ENCODE assay signal across 26 cellular contexts in the genomic region with DNA sequence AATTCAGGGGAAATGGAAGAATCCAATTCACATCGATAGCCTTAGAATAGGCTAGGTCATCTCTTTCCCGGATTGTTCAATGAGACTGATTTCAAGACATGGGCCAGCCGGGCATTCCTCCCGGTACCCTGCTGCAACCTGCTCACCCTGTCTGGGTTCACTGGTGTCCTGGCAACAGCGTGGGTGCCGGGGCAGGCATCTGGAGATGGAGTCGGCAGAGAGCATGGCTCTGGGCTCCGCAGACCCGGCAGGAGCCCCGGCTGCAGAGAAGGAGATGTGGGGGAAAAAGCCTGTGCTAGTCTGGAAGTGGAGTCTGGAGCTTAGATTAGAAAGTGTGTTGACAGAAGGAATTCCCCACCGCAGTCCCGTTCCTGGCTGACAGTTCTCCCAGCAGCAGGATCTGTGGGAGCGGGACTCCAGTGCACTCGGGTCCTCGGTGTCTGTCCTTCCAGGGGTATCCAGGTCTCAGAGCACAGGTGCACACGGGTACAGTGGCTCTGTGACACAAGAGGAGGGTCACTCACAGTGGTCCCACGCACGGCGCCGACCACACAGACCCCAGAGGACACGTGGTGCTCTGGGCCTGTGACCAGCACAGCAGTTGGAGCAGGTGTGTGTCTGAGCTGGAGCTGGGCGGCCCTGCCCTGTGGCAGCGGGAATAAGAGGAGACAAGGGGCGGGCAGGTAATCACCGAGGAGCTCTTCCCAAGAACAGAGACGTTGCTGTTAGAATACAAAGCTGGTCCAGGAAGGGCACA.
"Had no signal": no experiment of that assay in that cellular context is flagged by ENCODE, and none has a peak within 500 bp of the region (broad histone marks: within the 10 kb centered on the region; RNA-seq: fewer than 3 reads in every experiment).

No MANE protein-coding gene starts in this region.

- H3K36me3 ChIP-seq: neural progenitor cell, upper lobe of right lung, WERI-Rb-1 had no signal

- H3K27ac Mint-ChIP-seq: activated CD4-positive, alpha-beta memory T cell treated with anti-CD3 and anti-CD28 coated beads, Interleukin-2, amount 10 ng/mL, durations not matched to agents 7 days and 5 days; activated CD4-positive, alpha-beta T cell treated with anti-CD3 and anti-CD28 coated beads, Interleukin-2, amount 10 ng/mL, durations not matched to agents 7 days and 5 days; activated naive CD8-positive, alpha-beta T cell treated with anti-CD3 and anti-CD28 coated beads, Interleukin-2, amount 50 U/mL, for 24 hours; activated T-cell treated with anti-CD3 and anti-CD28 coated beads, Interleukin-2, amount 50 U/mL, for 24 hours; memory B cell; neural progenitor cell; stimulated activated effector memory CD8-positive, alpha-beta T cell treated with anti-CD3 and anti-CD28 coated beads, Interleukin-12 subunit alpha, Interleukin-12 subunit beta, amount 100 ng/mL, for 72 hours; stimulated activated naive CD8-positive, alpha-beta T cell treated with anti-CD3 and anti-CD28 coated beads, Interleukin-15, Interleukin-2, amounts not matched to agents 100 ng/mL and 50 ng/mL, for 24 hours; T-helper 1 cell treated with Interleukin-12 subunit alpha and Interleukin-12 subunit beta and Interleukin-4 antibody, amounts not matched to agents 30 μg/mL and 1 μg/mL, for 36 hours had no signal

- H3K36me3 Mint-ChIP-seq: memory B cell; naive thymus-derived CD8-positive, alpha-beta T cell; neural progenitor cell; stimulated activated effector memory CD8-positive, alpha-beta T cell treated with anti-CD3 and anti-CD28 coated beads, Interleukin-12 subunit alpha, Interleukin-12 subunit beta, amount 100 ng/mL, for 72 hours had no signal

- H3K4me3 Mint-ChIP-seq: activated CD4-positive, alpha-beta memory T cell treated with anti-CD3 and anti-CD28 coated beads, Interleukin-2, amount 10 ng/mL, durations not matched to agents 7 days and 5 days; activated CD4-positive, alpha-beta T cell treated with anti-CD3 and anti-CD28 coated beads, Interleukin-2, amount 10 ng/mL, durations not matched to agents 7 days and 5 days; activated naive CD8-positive, alpha-beta T cell treated with anti-CD3 and anti-CD28 coated beads, Interleukin-2, amount 50 U/mL, for 24 hours; activated T-cell treated with anti-CD3 and anti-CD28 coated beads, Interleukin-2, amount 50 U/mL, for 24 hours; memory B cell; naive thymus-derived CD8-positive, alpha-beta T cell; neural progenitor cell; stimulated activated effector memory CD8-positive, alpha-beta T cell treated with anti-CD3 and anti-CD28 coated beads, Interleukin-12 subunit alpha, Interleukin-12 subunit beta, amount 100 ng/mL, for 72 hours; stimulated activated naive CD8-positive, alpha-beta T cell treated with anti-CD3 and anti-CD28 coated beads, Interleukin-15, Interleukin-2, amounts not matched to agents 100 ng/mL and 50 ng/mL, for 24 hours; T-helper 1 cell treated with Interleukin-12 subunit alpha and Interleukin-12 subunit beta and Interleukin-4 antibody, amounts not matched to agents 30 μg/mL and 1 μg/mL, for 36 hours had no signal

- H3K4me1 ChIP-seq: neural progenitor cell had no signal

- H3K27ac ChIP-seq: neural progenitor cell, upper lobe of right lung, WERI-Rb-1 had no signal

- H2AFZ ChIP-seq: neural progenitor cell had no signal

- DNase-seq: activated CD4-positive, alpha-beta memory T cell treated with anti-CD3 and anti-CD28 coated beads, Interleukin-2, amount 10 ng/mL, durations not matched to agents 7 days and 5 days; activated CD4-positive, alpha-beta T cell treated with anti-CD3 and anti-CD28 coated beads, Interleukin-2, amount 10 ng/mL, durations not matched to agents 7 days and 5 days; activated CD4-positive, CD25-positive, alpha-beta regulatory T cell treated with anti-CD3 and anti-CD28 coated beads, Interleukin-2, amount 50 U/mL, for 72 hours; activated CD8-positive, alpha-beta memory T cell treated with anti-CD3 and anti-CD28 coated beads, Interleukin-2, amount 50 U/mL, for 48 hours; activated gamma-delta T cell; activated naive CD4-positive, alpha-beta T cell treated with anti-CD3 and anti-CD28 coated beads, Interleukin-2, amount 50 U/mL, for 16 hours; activated naive CD8-positive, alpha-beta T cell treated with anti-CD3 and anti-CD28 coated beads, Interleukin-2, amount 50 U/mL, for 24 hours; activated T-cell treated with anti-CD3 and anti-CD28 coated beads, Interleukin-2, amount 50 U/mL, for 24 hours; amygdala; cerebellar nuclear complex; cortex of kidney; head of caudate nucleus; hippocampal formation; kidney; left colon; naive thymus-derived CD8-positive, alpha-beta T cell; stimulated activated CD4-positive, alpha-beta T cell treated with anti-CD3 and anti-CD28 coated beads, Interleukin-4, amount 100 ng/mL, for 24 hours; T-helper 9 cell; upper lobe of right lung; WERI-Rb-1 had no signal

- H3K9me3 Mint-ChIP-seq: activated CD4-positive, alpha-beta memory T cell treated with anti-CD3 and anti-CD28 coated beads, Interleukin-2, amount 10 ng/mL, durations not matched to agents 7 days and 5 days; activated CD4-positive, alpha-beta T cell treated with anti-CD3 and anti-CD28 coated beads, Interleukin-2, amount 10 ng/mL, durations not matched to agents 7 days and 5 days; activated naive CD8-positive, alpha-beta T cell treated with anti-CD3 and anti-CD28 coated beads, Interleukin-2, amount 50 U/mL, for 24 hours; activated T-cell treated with anti-CD3 and anti-CD28 coated beads, Interleukin-2, amount 50 U/mL, for 24 hours; memory B cell; naive thymus-derived CD8-positive, alpha-beta T cell; stimulated activated effector memory CD8-positive, alpha-beta T cell treated with anti-CD3 and anti-CD28 coated beads, Interleukin-12 subunit alpha, Interleukin-12 subunit beta, amount 100 ng/mL, for 72 hours; stimulated activated naive CD8-positive, alpha-beta T cell treated with anti-CD3 and anti-CD28 coated beads, Interleukin-15, Interleukin-2, amounts not matched to agents 100 ng/mL and 50 ng/mL, for 24 hours; T-helper 1 cell treated with Interleukin-12 subunit alpha and Interleukin-12 subunit beta and Interleukin-4 antibody, amounts not matched to agents 30 μg/mL and 1 μg/mL, for 36 hours had no signal

- H3K27me3 ChIP-seq: upper lobe of right lung had no signal

- H3K4me2 ChIP-seq: neural progenitor cell had no signal

- H3K4me3 ChIP-seq: neural progenitor cell, skin epidermis, upper lobe of right lung had no signal

- H3K9ac ChIP-seq: neural progenitor cell had no signal

- H3K9me3 ChIP-seq: upper lobe of right lung had no signal
